In the genomic region with DNA sequence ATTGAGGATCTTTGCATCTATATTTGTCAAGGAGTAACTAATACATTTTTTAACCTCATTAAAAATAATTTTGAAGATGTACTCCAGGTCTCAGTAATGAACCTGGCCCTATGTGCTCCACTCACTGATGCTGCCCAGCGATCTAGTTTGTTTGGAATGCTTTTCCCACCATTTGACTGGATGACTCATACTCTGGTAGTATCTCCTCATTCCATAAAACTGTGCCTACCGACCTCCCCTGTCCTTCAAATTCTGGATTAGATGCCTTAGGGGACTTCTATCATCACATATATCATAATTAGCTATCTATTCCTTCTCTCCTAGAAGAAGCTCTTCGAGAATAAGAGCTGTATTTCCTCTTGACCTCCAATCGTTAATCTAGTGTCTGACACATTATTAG, we compare ENCODE assay signal across 1 cellular context.
TF ChIP-seq lines count a peak whose summit lies in the region.

No MANE protein-coding gene starts in this region.

TF ChIP-seq in HEK293, 187 proteins besides CTCF, POLR2A, EP300 and RAD21 (continued from another document):
- peak; percentile 48 for TF ChIP-seq GLIS1 (tag by site-specific recombination; IDR thresholded peaks at IDR 0.05)
- TF ChIP-seq SP3 (tag by site-specific recombination; IDR thresholded peaks at IDR 0.05) = no peak
- TF ChIP-seq, protein P1, sequence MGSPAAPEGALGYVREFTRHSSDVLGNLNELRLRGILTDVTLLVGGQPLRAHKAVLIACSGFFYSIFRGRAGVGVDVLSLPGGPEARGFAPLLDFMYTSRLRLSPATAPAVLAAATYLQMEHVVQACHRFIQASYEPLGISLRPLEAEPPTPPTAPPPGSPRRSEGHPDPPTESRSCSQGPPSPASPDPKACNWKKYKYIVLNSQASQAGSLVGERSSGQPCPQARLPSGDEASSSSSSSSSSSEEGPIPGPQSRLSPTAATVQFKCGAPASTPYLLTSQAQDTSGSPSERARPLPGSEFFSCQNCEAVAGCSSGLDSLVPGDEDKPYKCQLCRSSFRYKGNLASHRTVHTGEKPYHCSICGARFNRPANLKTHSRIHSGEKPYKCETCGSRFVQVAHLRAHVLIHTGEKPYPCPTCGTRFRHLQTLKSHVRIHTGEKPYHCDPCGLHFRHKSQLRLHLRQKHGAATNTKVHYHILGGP (tag by site-specific recombination; IDR thresholded peaks at IDR 0.05) = no peak
- no peak for TF ChIP-seq ZNF214 (tag by site-specific recombination; IDR thresholded peaks at IDR 0.05; ENCODE audit: borderline replicate concordance)
- no peak for TF ChIP-seq ZNF701 (tag by site-specific recombination; IDR thresholded peaks at IDR 0.05)
- TF ChIP-seq YY1 (tag by site-specific recombination; IDR thresholded peaks at IDR 0.05) = no peak
- no peak for TF ChIP-seq TCF7L2 (IDR thresholded peaks at IDR 0.05; ENCODE audit: borderline replicate concordance, low read depth, low read length)
- no peak for TF ChIP-seq ZNF76 (tag by site-specific recombination; IDR thresholded peaks at IDR 0.05; ENCODE audit: borderline replicate concordance, low read depth)
- 0 out of 2 replicates have a peak, but pooled peaks have one; percentile 46 for TF ChIP-seq WT1 (tag by site-specific recombination; IDR thresholded peaks at IDR 0.05)
- TF ChIP-seq ZNF677 (tag by site-specific recombination; IDR thresholded peaks at IDR 0.05) = peak; percentile 85
- TF ChIP-seq, protein P2, sequence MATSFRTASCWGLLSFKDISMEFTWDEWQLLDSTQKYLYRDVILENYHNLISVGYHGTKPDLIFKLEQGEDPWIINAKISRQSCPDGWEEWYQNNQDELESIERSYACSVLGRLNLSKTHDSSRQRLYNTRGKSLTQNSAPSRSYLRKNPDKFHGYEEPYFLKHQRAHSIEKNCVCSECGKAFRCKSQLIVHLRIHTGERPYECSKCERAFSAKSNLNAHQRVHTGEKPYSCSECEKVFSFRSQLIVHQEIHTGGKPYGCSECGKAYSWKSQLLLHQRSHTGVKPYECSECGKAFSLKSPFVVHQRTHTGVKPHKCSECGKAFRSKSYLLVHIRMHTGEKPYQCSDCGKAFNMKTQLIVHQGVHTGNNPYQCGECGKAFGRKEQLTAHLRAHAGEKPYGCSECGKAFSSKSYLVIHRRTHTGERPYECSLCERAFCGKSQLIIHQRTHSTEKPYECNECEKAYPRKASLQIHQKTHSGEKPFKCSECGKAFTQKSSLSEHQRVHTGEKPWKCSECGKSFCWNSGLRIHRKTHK (tag by site-specific recombination; IDR thresholded peaks at IDR 0.05) = no peak
- TF ChIP-seq ZNF426 (tag by site-specific recombination; IDR thresholded peaks at IDR 0.05) = no peak
- TF ChIP-seq ZNF549 (tag by site-specific recombination; IDR thresholded peaks at IDR 0.05) = peak; percentile 74
- no peak for TF ChIP-seq SCRT2 (tag by site-specific recombination; IDR thresholded peaks at IDR 0.05)
- no peak for TF ChIP-seq IKZF3 (tag by site-specific recombination; IDR thresholded peaks at IDR 0.05)
- TF ChIP-seq ZNF776 (tag by site-specific recombination; IDR thresholded peaks at IDR 0.05; ENCODE audit: borderline replicate concordance) = no peak
- 0 out of 2 replicates have a peak, but pooled peaks have one; percentile 43 for TF ChIP-seq TRIM28 (IDR thresholded peaks at IDR 0.05; ENCODE audit: borderline replicate concordance, low read length)
- peak; percentile 47; the same call in 1 of the 2 replicates for TF ChIP-seq ZNF366 (tag by site-specific recombination; conservative IDR thresholded peaks at IDR 0.05)
TF ChIP-seq in HEK293: peak in this region for 11.
